Comparison of ENCODE assay signal across 1 cellular context in genomic region chr1:89604414-89604735, GRCh38.
TF ChIP-seq lines count a peak whose summit lies in the region.

No MANE protein-coding gene starts in this region.

TF ChIP-seq in IMR-90, 13 proteins besides CTCF, POLR2A, EP300 and RAD21:
- TF ChIP-seq NFE2L2 (IDR thresholded peaks at IDR 0.05; ENCODE audit: low read depth, low read length): no peak
- TF ChIP-seq RCOR1 (IDR thresholded peaks at IDR 0.05; ENCODE audit: insufficient replicate concordance, low read length): no peak
- TF ChIP-seq MXI1 (IDR thresholded peaks at IDR 0.05; ENCODE audit: borderline replicate concordance, low read depth, low read length): no peak
- TF ChIP-seq BHLHE40 (IDR thresholded peaks at IDR 0.05; ENCODE audit: low read depth, low read length): no peak
- TF ChIP-seq RFX5 (IDR thresholded peaks at IDR 0.05; ENCODE audit: low read depth, low read length): no peak
